In genomic region chr20:37611346-37611745, GRCh38 we compare ENCODE assay signal across 7 cellular contexts.
"Had no signal": no experiment of that assay in that cellular context is flagged by ENCODE, and none has a peak within 500 bp of the region (broad histone marks: within the 10 kb centered on the region; RNA-seq: fewer than 3 reads in every experiment).

No MANE protein-coding gene starts in this region.

- FAIRE-seq: HTR-8/SVneo had no signal

- H3K27ac ChIP-seq: HL-60, KMS-11 had no signal

- DNase-seq: IMR-90, KBM-7, KG1 had no signal

- H3K9ac ChIP-seq: KMS-11 had no signal

- H3K27ac Mint-ChIP-seq: IgD-negative memory B cell had no signal

- H3K4me3 Mint-ChIP-seq: IgD-negative memory B cell had no signal

- H3K4me2 ChIP-seq: KMS-11 had no signal
